11 cellular contexts compared by ENCODE assay signal in genomic region chr21:29639366-29640232, GRCh38.
DNase-seq lines count a peak whose midpoint lies in the region; ATAC-seq and TF ChIP-seq lines count a peak whose summit lies in the region.
"Had no signal": no experiment of that assay in that cellular context is flagged by ENCODE, and none has a peak within 500 bp of the region (broad histone marks: within the 10 kb centered on the region; RNA-seq: fewer than 3 reads in every experiment).

No MANE protein-coding gene starts in this region.

- DNase-seq in GF-D8 (lab: John Stamatoyannopoulos, UW) (peak; percentile 17), OCI-LY7 (ENCODE audit: low spot score) (peak; percentile 11), aorta (no peak), esophagus muscularis mucosa (ENCODE audit: extremely low spot score) (no peak), GM13976 (ENCODE audit: low spot score) (no peak)
- DNase-seq: effector memory CD8-positive, alpha-beta T cell; left cardiac atrium; NCI-H2227 treated with DMSO at 0.1 percent for 48 hours had no signal

- 85 to 90% methylated on average over 6 of the region's 6 CpGs for WGBS in aorta, 2 donors
- WGBS in esophagus muscularis mucosa: 79% methylated on average over 6 of the region's 6 CpGs

- intact Hi-C loops in OCI-LY7 (cut with micrococcal nuclease; ENCODE audit: unreplicated experiment) (no loop called here), aorta (cut with DNase I) (no loop called here), esophagus muscularis mucosa (cut with DNase I) (no loop called here)

- H3K4me2 ChIP-seq in OCI-LY7 (ENCODE audit: low read length): peak overlapping the region; percentile 51

- peaks cover 33% of the 10 kb centered on the region for H3K4me1 ChIP-seq in OCI-LY7 (ENCODE audit: insufficient read depth, low read length, poor library complexity, severe bottlenecking)
- no peaks in the 10 kb centered on the region for H3K4me1 ChIP-seq in aorta (ENCODE audit: control insufficient read depth in 1 of 2, insufficient read depth in 2 of 2, low read length in 2 of 2)
- H3K4me1 ChIP-seq in esophagus muscularis mucosa: no peaks in the 10 kb centered on the region

- H3K79me2 ChIP-seq in OCI-LY7 (ENCODE audit: insufficient read depth, low read depth, low read length): no peaks in the 10 kb centered on the region

- H3K27ac ChIP-seq in OCI-LY7 (ENCODE audit: low read depth, low read length, poor library complexity, severe bottlenecking): peak overlapping the region; percentile 48
- no peak overlapping the region for H3K27ac ChIP-seq in aorta (ENCODE audit: low read depth in 1 of 2, low read length in 2 of 2)
- no peak overlapping the region for H3K27ac ChIP-seq in esophagus muscularis mucosa (replicated peaks in 1 of 4)

- BruUV-seq in OCI-LY7 (replicated peaks; lab: Mats Ljungman, UMichigan): no TSS peak

- H3K9me2 ChIP-seq in OCI-LY7 (ENCODE audit: insufficient read depth, low read length): no peaks in the 10 kb centered on the region

- no peak for TF ChIP-seq EP300 in esophagus muscularis mucosa (IDR thresholded peaks at IDR 0.05)

- no peak for TF ChIP-seq POLR2A in esophagus muscularis mucosa (IDR thresholded peaks at IDR 0.05; ENCODE audit: low read depth)

- POLR2A ChIA-PET in OCI-LY7 (lab: Charles Lee): interaction anchor here (0.7 to 2.9 kb wide), 9 partner anchors 9 to 74 kb away, joined by 3 to 8 read pairs (median 3); no protein-coding TSS in a partner anchor

- H2AFZ ChIP-seq in OCI-LY7 (ENCODE audit: low read length): peak overlapping the region; percentile 29; the same call in 1 of the 2 replicates

- H3K36me3 ChIP-seq in OCI-LY7 (ENCODE audit: insufficient read depth, low read length) (no peaks in the 10 kb centered on the region), aorta (ENCODE audit: control insufficient read depth in 1 of 2, insufficient read depth in 2 of 2, low read length in 1 of 2) (no peaks in the 10 kb centered on the region), esophagus muscularis mucosa (no peaks in the 10 kb centered on the region)

- H3K4me3 ChIP-seq in OCI-LY7 (ENCODE audit: low read depth, low read length, poor library complexity, severe bottlenecking) (peak overlapping the region; percentile 19), aorta (ENCODE audit: low read length in 2 of 2) (no peak overlapping the region), esophagus muscularis mucosa (no peak overlapping the region)

- H3K27me3 ChIP-seq in aorta (ENCODE audit: control insufficient read depth in 1 of 2, insufficient read depth in 2 of 2, low read length in 1 of 2) (no peaks in the 10 kb centered on the region), esophagus muscularis mucosa (no peaks in the 10 kb centered on the region)

- H4K20me1 ChIP-seq in OCI-LY7 (ENCODE audit: insufficient read depth, low read length): no peaks in the 10 kb centered on the region

- in situ Hi-C loops in GM13976 (cut with MboI; ENCODE audit: low sequenced_read_pairs, unreplicated experiment): no loop called here

- 0 out of 2 replicates have a peak, but pooled peaks cover 5% of the 10 kb centered on the region for H3K9me3 ChIP-seq in OCI-LY7 (ENCODE audit: low read length)
- H3K9me3 ChIP-seq in aorta (ENCODE audit: control insufficient read depth, low read length): no peaks in the 10 kb centered on the region
- no peaks in the 10 kb centered on the region for H3K9me3 ChIP-seq in esophagus muscularis mucosa

- CTCF ChIA-PET in OCI-LY7 (lab: Charles Lee; ENCODE audit: unreplicated experiment): no interaction called here

- TF ChIP-seq CTCF in OCI-LY7 (conservative IDR thresholded peaks at IDR 0.05; ENCODE audit: low read length) (no peak), esophagus muscularis mucosa (IDR thresholded peaks at IDR 0.05) (no peak), GM13976 (IDR thresholded peaks at IDR 0.05; ENCODE audit: borderline replicate concordance, control extremely low read depth, extremely low read depth, insufficient read depth, missing control alignments) (no peak)

- ATAC-seq in GM21360 (IDR thresholded peaks at IDR 0.05; ENCODE audit: unreplicated experiment) (peak; percentile 30), HG02981 (IDR thresholded peaks at IDR 0.05; ENCODE audit: unreplicated experiment) (peak; percentile 26), HG02798 (IDR thresholded peaks at IDR 0.05; ENCODE audit: poor library complexity, unreplicated experiment) (no peak), aorta (ENCODE audit: low FRiP score) (no peak)
- ATAC-seq: effector memory CD8-positive, alpha-beta T cell; left cardiac atrium had no signal

Comparison
In these comparisons a context has a peak if more than half of its experiments do, and no peak if none do; other contexts are left out.
1. DNase-seq: peak in GF-D8 (single experiment) and OCI-LY7 (single experiment); none in aorta (0 of 2), esophagus muscularis mucosa (single experiment) and GM13976 (single experiment).
2. ATAC-seq: peak in GM21360 (single experiment) and HG02981 (single experiment); none in HG02798 (single experiment) and aorta (single experiment).